Comparison of ENCODE assay signal across 24 cellular contexts in the genomic region with DNA sequence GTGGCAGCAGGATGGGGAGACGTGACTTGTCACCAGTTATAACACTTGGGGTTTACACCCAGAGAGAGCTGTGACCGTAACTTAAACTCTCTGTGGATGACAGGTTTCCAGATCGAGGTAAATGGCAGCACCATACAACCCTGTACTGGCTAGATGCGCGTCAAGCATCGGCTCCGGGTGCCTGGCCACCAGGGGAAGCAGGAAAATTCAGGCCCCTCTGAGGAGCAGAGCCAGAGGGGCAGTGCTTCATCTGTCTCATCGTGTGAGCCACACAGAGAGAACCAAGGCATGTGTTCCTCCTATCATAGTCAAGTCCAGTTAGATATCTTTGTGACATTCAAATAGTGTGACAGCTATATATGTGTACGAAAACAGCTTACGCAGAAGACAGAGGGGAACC.
"Had no signal": no experiment of that assay in that cellular context is flagged by ENCODE, and none has a peak within 500 bp of the region (broad histone marks: within the 10 kb centered on the region; RNA-seq: fewer than 3 reads in every experiment).

No MANE protein-coding gene starts in this region.

- DNase-seq: Kasumi-1, MV-4-11, NCI-H1048, NCI-H1105, NCI-H1417, NCI-H1436 treated with DMSO at 0.1 percent for 48 hours, NCI-H1694, NCI-H1930, NCI-H2081, NCI-H2171, NCI-H226, NCI-H446, NCI-H510A, NCI-H524 treated with DMSO at 0.1 percent for 48 hours, NCI-H69, NCI-H774, SHP77, SK-N-SH, SW 1271 had no signal

- H3K27ac ChIP-seq: HL-60, KMS-11, RWPE1 had no signal

- H3K36me3 Mint-ChIP-seq: IgD-negative memory B cell had no signal

- H3K4me3 ChIP-seq: K562 had no signal

- H3K4me3 Mint-ChIP-seq: IgD-negative memory B cell had no signal

- H3K4me1 Mint-ChIP-seq: IgD-negative memory B cell had no signal

- H3K9ac ChIP-seq: KMS-11, SK-N-SH had no signal

- ATAC-seq: K562 had no signal

- H3K27ac Mint-ChIP-seq: IgD-negative memory B cell had no signal
